Comparison of ENCODE assay signal across 1 cellular context in the genomic region with DNA sequence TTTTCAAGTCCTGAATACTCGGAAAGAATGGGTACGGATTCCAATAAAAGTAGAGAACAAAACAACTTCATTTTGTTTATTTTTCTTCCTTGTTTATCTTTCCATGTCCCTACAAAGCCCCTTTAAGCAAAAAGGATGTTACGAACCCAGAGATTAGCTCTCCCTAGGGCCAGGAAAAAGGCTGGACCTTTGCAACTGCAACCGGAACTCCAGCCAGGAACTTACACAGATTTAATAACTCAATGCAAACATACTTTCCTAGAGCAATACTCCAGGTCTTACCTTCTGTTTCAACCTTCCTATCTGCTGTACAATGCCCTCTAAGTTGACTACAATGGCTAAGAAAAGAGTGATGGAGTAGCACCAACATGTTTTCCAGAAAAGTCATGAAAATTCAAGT.
A peak's percentile ranks its signal among the peaks of the same experiment; 100 is the strongest.
TF ChIP-seq lines count a peak whose summit lies in the region.

No MANE protein-coding gene starts in this region.

TF ChIP-seq in HepG2, 621 proteins besides CTCF, POLR2A, EP300 and RAD21 (continued from another document):
- TF ChIP-seq ZNF564 (CRISPR knock-in tag; IDR thresholded peaks at IDR 0.05) (no peak), SALL1 (CRISPR knock-in tag; IDR thresholded peaks at IDR 0.05) (peak; percentile 76; the same call in 1 of the 2 replicates), HDAC6 (IDR thresholded peaks at IDR 0.05; ENCODE audit: low read depth, low read length) (no peak), ZNF816 (CRISPR knock-in tag; IDR thresholded peaks at IDR 0.05; ENCODE audit: borderline replicate concordance) (peak; percentile 21; the same call in 1 of the 2 replicates)
- TF ChIP-seq, protein P1, sequence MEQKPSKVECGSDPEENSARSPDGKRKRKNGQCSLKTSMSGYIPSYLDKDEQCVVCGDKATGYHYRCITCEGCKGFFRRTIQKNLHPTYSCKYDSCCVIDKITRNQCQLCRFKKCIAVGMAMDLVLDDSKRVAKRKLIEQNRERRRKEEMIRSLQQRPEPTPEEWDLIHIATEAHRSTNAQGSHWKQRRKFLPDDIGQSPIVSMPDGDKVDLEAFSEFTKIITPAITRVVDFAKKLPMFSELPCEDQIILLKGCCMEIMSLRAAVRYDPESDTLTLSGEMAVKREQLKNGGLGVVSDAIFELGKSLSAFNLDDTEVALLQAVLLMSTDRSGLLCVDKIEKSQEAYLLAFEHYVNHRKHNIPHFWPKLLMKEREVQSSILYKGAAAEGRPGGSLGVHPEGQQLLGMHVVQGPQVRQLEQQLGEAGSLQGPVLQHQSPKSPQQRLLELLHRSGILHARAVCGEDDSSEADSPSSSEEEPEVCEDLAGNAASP (CRISPR knock-in tag; IDR thresholded peaks at IDR 0.05; ENCODE audit: borderline replicate concordance), result 0 out of 2 replicates have a peak, but pooled peaks have one; percentile 10
- TF ChIP-seq, protein P2, sequence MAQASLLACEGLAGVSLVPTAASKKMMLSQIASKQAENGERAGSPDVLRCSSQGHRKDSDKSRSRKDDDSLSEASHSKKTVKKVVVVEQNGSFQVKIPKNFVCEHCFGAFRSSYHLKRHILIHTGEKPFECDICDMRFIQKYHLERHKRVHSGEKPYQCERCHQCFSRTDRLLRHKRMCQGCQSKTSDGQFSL (CRISPR knock-in tag; IDR thresholded peaks at IDR 0.05), result no peak
